ENCODE assay signal across 13 cellular contexts in the genomic region with DNA sequence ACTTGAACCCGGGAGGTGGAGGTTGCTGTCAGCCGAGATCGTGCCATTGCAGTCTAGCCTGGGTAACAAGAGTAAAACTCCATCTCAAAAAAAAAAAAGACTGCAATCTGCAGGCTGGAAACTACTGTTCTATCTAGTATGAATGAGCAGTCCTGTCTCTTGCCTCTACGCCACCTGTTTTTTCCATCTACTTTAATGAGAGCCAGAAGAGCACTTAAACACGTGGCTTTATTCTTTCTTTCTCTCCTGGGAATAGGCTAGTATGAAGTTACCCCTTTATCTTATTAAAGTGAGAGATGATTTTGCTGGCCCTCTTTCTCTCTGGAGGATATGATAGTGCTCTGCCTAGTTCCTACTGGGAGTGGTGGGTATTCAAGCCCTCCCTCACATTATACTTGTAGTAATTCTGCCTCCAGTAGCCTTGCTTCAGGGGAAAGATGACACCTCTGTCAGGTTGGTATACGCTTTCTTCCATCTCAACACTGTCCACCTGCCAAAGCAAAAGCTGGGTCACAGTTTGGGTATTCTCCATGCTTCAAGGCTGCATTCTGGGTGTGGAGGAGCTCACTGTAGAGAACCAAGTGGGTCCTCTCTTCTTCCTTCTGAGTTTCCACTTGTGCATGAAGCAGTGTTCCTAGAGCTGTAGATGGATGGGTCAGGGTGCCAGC. TPM values are rescaled to one million over a fixed set of nuclear protein-coding genes. Genes with fewer than 3 reads are reported as not detected.
DNase-seq lines count a peak whose midpoint lies in the region; ATAC-seq and TF ChIP-seq lines count a peak whose summit lies in the region.
"Had no signal": no experiment of that assay in that cellular context is flagged by ENCODE, and none has a peak within 500 bp of the region (broad histone marks: within the 10 kb centered on the region; RNA-seq: fewer than 3 reads in every experiment).

No MANE protein-coding gene starts in this region.

- peaks cover 6% of the 10 kb centered on the region for H3K36me3 Mint-ChIP-seq in type B pancreatic cell

- DNase-seq in cardiac muscle cell (ENCODE audit: low read depth in 1 of 2, low spot score in 1 of 2), result no peak
- no peak for DNase-seq in Right ventricle myocardium superior
- peak; percentile 60 for DNase-seq in NCI-H82 (lab: John Stamatoyannopoulos, UW)
- no peak for DNase-seq in type B pancreatic cell (ENCODE audit: extremely low spot score, unreplicated experiment)
- DNase-seq in NCI-H748 (lab: John Stamatoyannopoulos, UW; ENCODE audit: unreplicated experiment), result no peak
- DNase-seq in stimulated activated CD4-positive, alpha-beta T cell treated with anti-CD3 and anti-CD28 coated beads, Interleukin-2, amount 100 ng/mL, for 24 hours, result no peak
- DNase-seq: aorta; effector memory CD4-positive, alpha-beta T cell; left colon; NCI-H2029; PC-9 had no signal

- H3K27ac ChIP-seq in cardiac muscle cell, result peak overlapping the region; percentile 95
- peak overlapping the region in 3 of 4 donors; percentile 62 to 82 (median 68) for H3K27ac ChIP-seq in gastroesophageal sphincter

- intact Hi-C loops in Right ventricle myocardium superior (cut with DNase I), result no loop called here

- H3K27ac Mint-ChIP-seq in type B pancreatic cell, result peak overlapping the region; percentile 7

- H3K4me1 ChIP-seq in cardiac muscle cell (ENCODE audit: low read depth) (peaks cover 83% of the 10 kb centered on the region), gastroesophageal sphincter (peaks cover 29 to 87% (median 49%) of the 10 kb centered on the region in 3 donors)

- no peaks in the 10 kb centered on the region for H3K36me3 ChIP-seq in cardiac muscle cell
- no peaks in the 10 kb centered on the region for H3K36me3 ChIP-seq in gastroesophageal sphincter

- TF ChIP-seq POLR2A in gastroesophageal sphincter (IDR thresholded peaks at IDR 0.05), result no peak

- no peak for TF ChIP-seq EP300 in gastroesophageal sphincter (IDR thresholded peaks at IDR 0.05)

- no peak overlapping the region for H3K4me3 Mint-ChIP-seq in type B pancreatic cell

- H3K27me3 ChIP-seq in cardiac muscle cell (no peaks in the 10 kb centered on the region), gastroesophageal sphincter (no peaks in the 10 kb centered on the region)

- no peak for TF ChIP-seq CTCF in cardiac muscle cell (IDR thresholded peaks at IDR 0.05; ENCODE audit: low read depth, low read length)
- no peak for TF ChIP-seq CTCF in gastroesophageal sphincter (IDR thresholded peaks at IDR 0.05)
- no peak for TF ChIP-seq CTCF in type B pancreatic cell (conservative IDR thresholded peaks at IDR 0.05)

- no peaks in the 10 kb centered on the region for H3K9me3 Mint-ChIP-seq in type B pancreatic cell

- peaks cover 57% of the 10 kb centered on the region for H3K4me1 Mint-ChIP-seq in type B pancreatic cell (ENCODE audit: unreplicated experiment)

- no peak for ATAC-seq in Right ventricle myocardium superior (ENCODE audit: poor library complexity)
- ATAC-seq in gastroesophageal sphincter, result no peak
- ATAC-seq in HG03139 (IDR thresholded peaks at IDR 0.05; ENCODE audit: unreplicated experiment), result no peak

- no peaks in the 10 kb centered on the region for H3K27me3 Mint-ChIP-seq in type B pancreatic cell

- H3K9me3 ChIP-seq in cardiac muscle cell (ENCODE audit: low read depth) (no peaks in the 10 kb centered on the region), gastroesophageal sphincter (no peaks in the 10 kb centered on the region)

- 52 to 67% methylated on average over 5 of the region's 6 CpGs for WGBS in gastroesophageal sphincter (ENCODE audit: low coverage in 1 of 2), 2 donors

- H3K4me3 ChIP-seq in cardiac muscle cell (no peak overlapping the region), gastroesophageal sphincter (no peak overlapping the region)
- H3K4me3 ChIP-seq: PC-9 had no signal

RNA-seq across cellular contexts. Expression of a gene that starts 17.8 kb away (rescaled TPM):
- 59.5 and 109 TPM in 2 replicates for total RNA-seq in cardiac muscle cell
- polyA plus RNA-seq in cardiac muscle cell, result 37.7 and 55.0 TPM in 2 replicates
- 15.1 TPM for total RNA-seq in Right ventricle myocardium superior
- 10 to 100 TPM; 25.1 to 48.9 (median 30.6) TPM for total RNA-seq in gastroesophageal sphincter
- 21.1 and 34.8 TPM in 2 replicates for total RNA-seq in type B pancreatic cell (ENCODE audit: low replicate concordance)

RNA-seq across cellular contexts. Expression of a gene that starts 35.8 kb away (rescaled TPM):
- total RNA-seq in cardiac muscle cell (22.8 and 29.4 TPM in 2 replicates), Right ventricle myocardium superior (14.3 TPM), gastroesophageal sphincter (10 to 100 TPM in 1 of 4 donors, 1 to 10 TPM in 3; 6.1 to 12.8 (median 9.3) TPM), type B pancreatic cell (ENCODE audit: low replicate concordance) (29.0 and 51.7 TPM in 2 replicates)
- polyA plus RNA-seq in cardiac muscle cell, result 17.4 and 27.6 TPM in 2 replicates

RNA-seq across cellular contexts. Expression of a gene that starts 46.5 kb away (rescaled TPM):
- 11.8 and 20.1 TPM in 2 replicates for total RNA-seq in cardiac muscle cell
- 29.1 and 32.3 TPM in 2 replicates for polyA plus RNA-seq in cardiac muscle cell
- total RNA-seq in Right ventricle myocardium superior, result 3.6 TPM
- total RNA-seq in gastroesophageal sphincter, result 1 to 10 TPM; 2.5 to 7.0 (median 3.6) TPM
- total RNA-seq in type B pancreatic cell (ENCODE audit: low replicate concordance), result 17.7 and 19.9 TPM in 2 replicates
